1 cellular context compared by ENCODE assay signal in the genomic region with DNA sequence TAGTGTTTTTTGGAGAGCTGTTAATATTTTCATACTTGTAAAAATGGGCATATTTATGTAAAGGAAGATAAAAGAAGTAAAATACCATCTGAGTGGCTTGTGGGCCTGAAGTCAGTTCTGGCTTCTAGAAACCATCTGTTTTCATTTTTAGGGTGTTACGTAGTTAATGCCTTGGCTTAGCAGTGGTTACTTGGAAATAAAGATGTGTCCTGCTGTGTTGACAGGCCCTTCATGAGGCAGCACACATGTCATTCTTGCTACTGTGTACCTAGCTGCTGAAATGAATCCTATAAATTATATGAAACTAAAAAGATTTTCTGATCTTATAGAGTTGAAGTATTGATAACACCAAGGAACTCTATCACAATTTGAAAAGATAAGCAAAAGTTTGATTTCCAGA.
TF ChIP-seq lines count a peak whose summit lies in the region.

No MANE protein-coding gene starts in this region.

TF ChIP-seq in WTC11, 78 proteins besides CTCF, POLR2A, EP300 and RAD21 (continued from another document):
- TF ChIP-seq, protein P1, sequence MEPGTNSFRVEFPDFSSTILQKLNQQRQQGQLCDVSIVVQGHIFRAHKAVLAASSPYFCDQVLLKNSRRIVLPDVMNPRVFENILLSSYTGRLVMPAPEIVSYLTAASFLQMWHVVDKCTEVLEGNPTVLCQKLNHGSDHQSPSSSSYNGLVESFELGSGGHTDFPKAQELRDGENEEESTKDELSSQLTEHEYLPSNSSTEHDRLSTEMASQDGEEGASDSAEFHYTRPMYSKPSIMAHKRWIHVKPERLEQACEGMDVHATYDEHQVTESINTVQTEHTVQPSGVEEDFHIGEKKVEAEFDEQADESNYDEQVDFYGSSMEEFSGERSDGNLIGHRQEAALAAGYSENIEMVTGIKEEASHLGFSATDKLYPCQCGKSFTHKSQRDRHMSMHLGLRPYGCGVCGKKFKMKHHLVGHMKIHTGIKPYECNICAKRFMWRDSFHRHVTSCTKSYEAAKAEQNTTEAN (CRISPR knock-in tag; IDR thresholded peaks at IDR 0.05): no peak
- TF ChIP-seq, protein P2, sequence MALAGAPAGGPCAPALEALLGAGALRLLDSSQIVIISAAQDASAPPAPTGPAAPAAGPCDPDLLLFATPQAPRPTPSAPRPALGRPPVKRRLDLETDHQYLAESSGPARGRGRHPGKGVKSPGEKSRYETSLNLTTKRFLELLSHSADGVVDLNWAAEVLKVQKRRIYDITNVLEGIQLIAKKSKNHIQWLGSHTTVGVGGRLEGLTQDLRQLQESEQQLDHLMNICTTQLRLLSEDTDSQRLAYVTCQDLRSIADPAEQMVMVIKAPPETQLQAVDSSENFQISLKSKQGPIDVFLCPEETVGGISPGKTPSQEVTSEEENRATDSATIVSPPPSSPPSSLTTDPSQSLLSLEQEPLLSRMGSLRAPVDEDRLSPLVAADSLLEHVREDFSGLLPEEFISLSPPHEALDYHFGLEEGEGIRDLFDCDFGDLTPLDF (CRISPR knock-in tag; IDR thresholded peaks at IDR 0.05): no peak
- TF ChIP-seq ZNF232 (CRISPR knock-in tag; IDR thresholded peaks at IDR 0.05) (no peak), TEAD1 (CRISPR knock-in tag; IDR thresholded peaks at IDR 0.05) (no peak), JAZF1 (CRISPR knock-in tag; IDR thresholded peaks at IDR 0.05) (no peak), TEAD4 (CRISPR knock-in tag; IDR thresholded peaks at IDR 0.05) (no peak), FOXJ3 (CRISPR knock-in tag; IDR thresholded peaks at IDR 0.05; ENCODE audit: borderline replicate concordance) (no peak), SP1 (CRISPR knock-in tag; conservative IDR thresholded peaks at IDR 0.05) (no peak), CREB1 (CRISPR knock-in tag; IDR thresholded peaks at IDR 0.05) (no peak)
- TF ChIP-seq, protein P3, sequence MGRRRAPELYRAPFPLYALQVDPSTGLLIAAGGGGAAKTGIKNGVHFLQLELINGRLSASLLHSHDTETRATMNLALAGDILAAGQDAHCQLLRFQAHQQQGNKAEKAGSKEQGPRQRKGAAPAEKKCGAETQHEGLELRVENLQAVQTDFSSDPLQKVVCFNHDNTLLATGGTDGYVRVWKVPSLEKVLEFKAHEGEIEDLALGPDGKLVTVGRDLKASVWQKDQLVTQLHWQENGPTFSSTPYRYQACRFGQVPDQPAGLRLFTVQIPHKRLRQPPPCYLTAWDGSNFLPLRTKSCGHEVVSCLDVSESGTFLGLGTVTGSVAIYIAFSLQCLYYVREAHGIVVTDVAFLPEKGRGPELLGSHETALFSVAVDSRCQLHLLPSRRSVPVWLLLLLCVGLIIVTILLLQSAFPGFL (CRISPR knock-in tag; IDR thresholded peaks at IDR 0.05; ENCODE audit: borderline replicate concordance): no peak
- TF ChIP-seq, protein P4, sequence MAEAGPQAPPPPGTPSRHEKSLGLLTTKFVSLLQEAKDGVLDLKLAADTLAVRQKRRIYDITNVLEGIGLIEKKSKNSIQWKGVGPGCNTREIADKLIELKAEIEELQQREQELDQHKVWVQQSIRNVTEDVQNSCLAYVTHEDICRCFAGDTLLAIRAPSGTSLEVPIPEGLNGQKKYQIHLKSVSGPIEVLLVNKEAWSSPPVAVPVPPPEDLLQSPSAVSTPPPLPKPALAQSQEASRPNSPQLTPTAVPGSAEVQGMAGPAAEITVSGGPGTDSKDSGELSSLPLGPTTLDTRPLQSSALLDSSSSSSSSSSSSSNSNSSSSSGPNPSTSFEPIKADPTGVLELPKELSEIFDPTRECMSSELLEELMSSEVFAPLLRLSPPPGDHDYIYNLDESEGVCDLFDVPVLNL (CRISPR knock-in tag; IDR thresholded peaks at IDR 0.05; ENCODE audit: borderline replicate concordance, low read depth): no peak
- TF ChIP-seq, protein P5, sequence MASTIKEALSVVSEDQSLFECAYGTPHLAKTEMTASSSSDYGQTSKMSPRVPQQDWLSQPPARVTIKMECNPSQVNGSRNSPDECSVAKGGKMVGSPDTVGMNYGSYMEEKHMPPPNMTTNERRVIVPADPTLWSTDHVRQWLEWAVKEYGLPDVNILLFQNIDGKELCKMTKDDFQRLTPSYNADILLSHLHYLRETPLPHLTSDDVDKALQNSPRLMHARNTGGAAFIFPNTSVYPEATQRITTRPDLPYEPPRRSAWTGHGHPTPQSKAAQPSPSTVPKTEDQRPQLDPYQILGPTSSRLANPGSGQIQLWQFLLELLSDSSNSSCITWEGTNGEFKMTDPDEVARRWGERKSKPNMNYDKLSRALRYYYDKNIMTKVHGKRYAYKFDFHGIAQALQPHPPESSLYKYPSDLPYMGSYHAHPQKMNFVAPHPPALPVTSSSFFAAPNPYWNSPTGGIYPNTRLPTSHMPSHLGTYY (CRISPR knock-in tag; IDR thresholded peaks at IDR 0.05): no peak
